Comparison of ENCODE assay signal across 7 cellular contexts in genomic region chr14:30558362-30558674, GRCh38. TPM values are rescaled to one million over a fixed set of nuclear protein-coding genes. Genes with fewer than 3 reads are reported as not detected.
DNase-seq lines count a peak whose midpoint lies in the region; ATAC-seq and TF ChIP-seq lines count a peak whose summit lies in the region.

No MANE protein-coding gene starts in this region.

- peak overlapping the region; percentile 11 for H3K27ac ChIP-seq in iPS-18a (ENCODE audit: low read length)

- H3K36me3 ChIP-seq in iPS-18a (ENCODE audit: control insufficient read depth, low read depth, low read length), result no peaks in the 10 kb centered on the region

- no peaks in the 10 kb centered on the region for H3K27me3 Mint-ChIP-seq in HFFc6 (ENCODE audit: insufficient read depth)
- H3K27me3 Mint-ChIP-seq in activated CD8-positive, alpha-beta T cell treated with anti-CD3 and anti-CD28 coated beads, Interleukin-2, amount 10 ng/mL, durations not matched to agents 7 days and 5 days (ENCODE audit: low read depth), result peaks cover 7% of the 10 kb centered on the region

- CTCF ChIA-PET in activated CD8-positive, alpha-beta T cell treated with anti-CD3 and anti-CD28 coated beads, Interleukin-2, amount 10 ng/mL, durations not matched to agents 7 days and 5 days (lab: Charles Lee), result interaction anchor here (0.7 kb wide), 1 partner anchor 37 kb away, joined by 3 read pairs; no protein-coding TSS in a partner anchor

- H3K9me3 ChIP-seq in iPS-18a (ENCODE audit: control insufficient read depth, low read depth, low read length), result no peaks in the 10 kb centered on the region

- peaks cover 41% of the 10 kb centered on the region for H3K4me1 Mint-ChIP-seq in HFFc6 (ENCODE audit: low read depth)
- H3K4me1 Mint-ChIP-seq in activated CD8-positive, alpha-beta T cell treated with anti-CD3 and anti-CD28 coated beads, Interleukin-2, amount 10 ng/mL, durations not matched to agents 7 days and 5 days (ENCODE audit: low read depth), result peaks cover 26% of the 10 kb centered on the region
- peaks cover 25% of the 10 kb centered on the region for H3K4me1 Mint-ChIP-seq in stimulated activated effector memory CD8-positive, alpha-beta T cell treated with anti-CD3 and anti-CD28 coated beads, Interleukin-12 subunit alpha, Interleukin-12 subunit beta, amount 100 ng/mL, for 72 hours

- H3K9ac ChIP-seq in iPS-18a (ENCODE audit: low read length), result peak overlapping the region; percentile 93

- POLR2A ChIA-PET in activated CD8-positive, alpha-beta T cell treated with anti-CD3 and anti-CD28 coated beads, Interleukin-2, amount 10 ng/mL, durations not matched to agents 7 days and 5 days (lab: Charles Lee), result interaction anchor here (0.6 to 4.5 kb wide), 7 partner anchors 8 to 1013 kb away, joined by 3 to 23 read pairs (median 3); partner anchors contain the start of genes SCFD1 and STRN3

- no peak for ATAC-seq in activated CD8-positive, alpha-beta T cell treated with anti-CD3 and anti-CD28 coated beads, Interleukin-2, amount 10 ng/mL, durations not matched to agents 7 days and 5 days
- ATAC-seq in stimulated activated effector memory CD8-positive, alpha-beta T cell treated with anti-CD3 and anti-CD28 coated beads, Interleukin-12 subunit alpha, Interleukin-12 subunit beta, amount 100 ng/mL, for 72 hours, result no peak
- no peak for ATAC-seq in GM21619 (IDR thresholded peaks at IDR 0.05; ENCODE audit: unreplicated experiment)

- peak overlapping the region; percentile 100 for H3K4me3 Mint-ChIP-seq in HFFc6
- H3K4me3 Mint-ChIP-seq in activated CD8-positive, alpha-beta T cell treated with anti-CD3 and anti-CD28 coated beads, Interleukin-2, amount 10 ng/mL, durations not matched to agents 7 days and 5 days, result peak overlapping the region; percentile 100
- H3K4me3 Mint-ChIP-seq in stimulated activated effector memory CD8-positive, alpha-beta T cell treated with anti-CD3 and anti-CD28 coated beads, Interleukin-12 subunit alpha, Interleukin-12 subunit beta, amount 100 ng/mL, for 72 hours, result peak overlapping the region; percentile 98

- H3K9me3 Mint-ChIP-seq in HFFc6, result no peaks in the 10 kb centered on the region
- H3K9me3 Mint-ChIP-seq in activated CD8-positive, alpha-beta T cell treated with anti-CD3 and anti-CD28 coated beads, Interleukin-2, amount 10 ng/mL, durations not matched to agents 7 days and 5 days (ENCODE audit: insufficient read depth), result no peaks in the 10 kb centered on the region
- no peaks in the 10 kb centered on the region for H3K9me3 Mint-ChIP-seq in stimulated activated effector memory CD8-positive, alpha-beta T cell treated with anti-CD3 and anti-CD28 coated beads, Interleukin-12 subunit alpha, Interleukin-12 subunit beta, amount 100 ng/mL, for 72 hours

- H3K27me3 ChIP-seq in iPS-18a (ENCODE audit: control insufficient read depth, insufficient read depth, low read length), result no peaks in the 10 kb centered on the region

- H3K27ac Mint-ChIP-seq in HFFc6, result peak overlapping the region; percentile 100
- peak overlapping the region; percentile 100 for H3K27ac Mint-ChIP-seq in activated CD8-positive, alpha-beta T cell treated with anti-CD3 and anti-CD28 coated beads, Interleukin-2, amount 10 ng/mL, durations not matched to agents 7 days and 5 days
- peak overlapping the region; percentile 99 for H3K27ac Mint-ChIP-seq in stimulated activated effector memory CD8-positive, alpha-beta T cell treated with anti-CD3 and anti-CD28 coated beads, Interleukin-12 subunit alpha, Interleukin-12 subunit beta, amount 100 ng/mL, for 72 hours

- peaks cover 5% of the 10 kb centered on the region for H3K4me1 ChIP-seq in iPS-18a (ENCODE audit: control insufficient read depth, low read depth, low read length)

- no peak for DNase-seq in HFFc6
- no peak for DNase-seq in activated CD8-positive, alpha-beta T cell treated with anti-CD3 and anti-CD28 coated beads, Interleukin-2, amount 10 ng/mL, durations not matched to agents 7 days and 5 days
- no peak for DNase-seq in stimulated activated effector memory CD8-positive, alpha-beta T cell treated with anti-CD3 and anti-CD28 coated beads, Interleukin-12 subunit alpha, Interleukin-12 subunit beta, amount 100 ng/mL, for 72 hours (ENCODE audit: low spot score in 2 of 2)
- no peak for DNase-seq in NCI-H1048 (lab: John Stamatoyannopoulos, UW)
- DNase-seq in SKM-1 (lab: John Stamatoyannopoulos, UW; ENCODE audit: unreplicated experiment), result no peak

- H3K36me3 Mint-ChIP-seq in HFFc6 (ENCODE audit: low read depth), result peaks cover 32% of the 10 kb centered on the region
- H3K36me3 Mint-ChIP-seq in activated CD8-positive, alpha-beta T cell treated with anti-CD3 and anti-CD28 coated beads, Interleukin-2, amount 10 ng/mL, durations not matched to agents 7 days and 5 days (ENCODE audit: low read depth), result peaks cover 32% of the 10 kb centered on the region
- peaks cover 20% of the 10 kb centered on the region for H3K36me3 Mint-ChIP-seq in stimulated activated effector memory CD8-positive, alpha-beta T cell treated with anti-CD3 and anti-CD28 coated beads, Interleukin-12 subunit alpha, Interleukin-12 subunit beta, amount 100 ng/mL, for 72 hours

- peak overlapping the region; percentile 95 for H3K4me3 ChIP-seq in iPS-18a (ENCODE audit: low read length)

- TF ChIP-seq CTCF in HFFc6 (IDR thresholded peaks at IDR 0.05), result no peak

RNA-seq across cellular contexts. Expression of gene G2E3, which starts 0.6 kb away (rescaled TPM):
- total RNA-seq in HFFc6 (2021; fragmentation: NEBNext Ultra II Directional; extraction: Animal tissue kit (Norgen Biotek cat#: 25700)), result 10 to 100 TPM; 26.1 to 34.7 (median 27.3) TPM
- 10 to 100 TPM; 38.9 to 46.6 TPM for total RNA-seq in activated CD8-positive, alpha-beta T cell treated with anti-CD3 and anti-CD28 coated beads, Interleukin-2, amount 10 ng/mL, durations not matched to agents 7 days and 5 days
